In the genomic region with DNA sequence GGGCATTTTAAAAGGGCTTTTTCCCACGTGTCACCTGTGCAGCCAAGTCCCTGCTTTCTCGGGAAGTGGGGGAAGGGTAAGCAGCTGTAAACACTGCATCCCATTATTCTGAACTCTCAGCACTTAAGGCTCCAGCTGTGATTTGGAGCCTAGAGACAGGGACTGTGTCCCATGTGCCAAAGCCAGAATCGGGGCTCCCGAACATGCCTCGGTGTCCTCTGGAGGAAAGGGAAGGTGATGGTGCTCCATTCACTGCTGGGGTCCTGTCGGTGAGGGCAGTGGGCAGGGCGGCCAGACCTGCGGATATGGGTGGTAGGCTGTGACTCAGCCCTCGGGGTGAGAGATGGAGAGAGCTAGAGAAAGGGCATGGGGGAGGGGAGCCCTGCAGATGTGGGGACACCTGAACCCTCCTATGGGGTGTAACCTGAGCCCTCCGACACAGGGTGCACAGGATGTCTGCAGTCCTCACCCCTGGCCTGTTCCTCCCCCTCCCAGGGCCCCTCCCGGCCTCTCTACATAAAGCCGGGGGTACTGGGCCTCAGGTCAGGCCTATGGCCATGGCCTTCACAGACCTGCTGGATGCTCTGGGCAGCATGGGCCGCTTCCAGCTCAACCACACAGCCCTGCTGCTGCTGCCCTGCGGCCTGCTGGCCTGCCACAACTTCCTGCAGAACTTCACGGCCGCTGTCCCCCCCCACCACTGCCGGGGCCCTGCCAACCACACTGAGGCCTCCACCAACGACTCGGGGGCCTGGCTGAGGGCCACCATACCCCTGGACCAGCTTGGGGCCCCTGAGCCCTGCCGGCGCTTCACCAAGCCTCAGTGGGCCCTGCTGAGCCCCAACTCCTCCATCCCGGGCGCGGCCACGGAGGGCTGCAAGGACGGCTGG, we compare ENCODE assay signal across 11 cellular contexts. TPM values are rescaled to one million over a fixed set of nuclear protein-coding genes. Genes with fewer than 3 reads are reported as not detected.
DNase-seq lines count a peak whose midpoint lies in the region; ATAC-seq lines count a peak whose summit lies in the region.
"Had no signal": no experiment of that assay in that cellular context is flagged by ENCODE, and none has a peak within 500 bp of the region (broad histone marks: within the 10 kb centered on the region; RNA-seq: fewer than 3 reads in every experiment).

No MANE protein-coding gene starts in this region.

- no peak overlapping the region for H3K4me3 Mint-ChIP-seq in activated T-helper 17 cell treated with anti-CD3 and anti-CD28 coated beads, Interleukin-2, amount 50 U/mL, for 72 hours
- peak overlapping the region in 5 of 10 donors; percentile 8 to 52 (median 29) for H3K4me3 Mint-ChIP-seq in naive thymus-derived CD4-positive, alpha-beta T cell

- no peak for ATAC-seq in activated T-helper 17 cell treated with anti-CD3 and anti-CD28 coated beads, Interleukin-2, amount 50 U/mL, for 72 hours (replicated peaks)
- ATAC-seq in naive thymus-derived CD4-positive, alpha-beta T cell: peak; percentile 62
- ATAC-seq in HG02678 (IDR thresholded peaks at IDR 0.05; ENCODE audit: unreplicated experiment): no peak

- peaks cover 7 to 8% of the 10 kb centered on the region in 2 donors for H3K4me1 ChIP-seq in naive thymus-derived CD4-positive, alpha-beta T cell (ENCODE audit: control insufficient read depth in 2 of 2, insufficient read depth in 2 of 2, low read length in 2 of 2)
- H3K4me1 ChIP-seq: adrenal gland had no signal

- H3K4me1 Mint-ChIP-seq in activated T-helper 17 cell treated with anti-CD3 and anti-CD28 coated beads, Interleukin-2, amount 50 U/mL, for 72 hours: peaks cover 15% of the 10 kb centered on the region
- H3K4me1 Mint-ChIP-seq in naive thymus-derived CD4-positive, alpha-beta T cell: peaks cover 13 to 36% (median 23%) of the 10 kb centered on the region in 7 donors

- H3K27ac ChIP-seq in naive thymus-derived CD4-positive, alpha-beta T cell (ENCODE audit: low read depth, low read length): no peak overlapping the region
- H3K27ac ChIP-seq: adrenal gland had no signal

- CTCF ChIA-PET in naive thymus-derived CD4-positive, alpha-beta T cell (lab: Charles Lee): no interaction called here

- H3K36me3 ChIP-seq in naive thymus-derived CD4-positive, alpha-beta T cell (ENCODE audit: control insufficient read depth in 2 of 3, insufficient read depth in 3 of 3, low read length in 3 of 3): peaks cover 0 to 37% (median 14%) of the 10 kb centered on the region in 3 experiments

- H3K4me3 ChIP-seq in naive thymus-derived CD4-positive, alpha-beta T cell (ENCODE audit: low read length): no peak overlapping the region
- H3K4me3 ChIP-seq: adrenal gland had no signal

- DNase-seq in DMS53 (lab: John Stamatoyannopoulos, UW) (peak; percentile 31), KBM-7 (peak; percentile 53), SHP77 treated with DMSO at 0.1 percent for 48 hours (lab: John Stamatoyannopoulos, UW) (no peak), DMS 273 (lab: John Stamatoyannopoulos, UW; ENCODE audit: unreplicated experiment) (no peak), SIG-M5 treated with dmso at 0.1 percent for 504 hours (lab: John Stamatoyannopoulos, UW; ENCODE audit: unreplicated experiment) (no peak)
- DNase-seq in naive thymus-derived CD4-positive, alpha-beta T cell: peak in 2 of 9 donors; percentile 9 to 19
- DNase-seq: foreskin melanocyte, T-helper 1 cell had no signal

- no peaks in the 10 kb centered on the region for H3K27me3 Mint-ChIP-seq in activated T-helper 17 cell treated with anti-CD3 and anti-CD28 coated beads, Interleukin-2, amount 50 U/mL, for 72 hours
- H3K27me3 Mint-ChIP-seq in naive thymus-derived CD4-positive, alpha-beta T cell: no peaks in the 10 kb centered on the region

- intact Hi-C loops in naive thymus-derived CD4-positive, alpha-beta T cell (cut with micrococcal nuclease): no loop called here

- H3K36me3 Mint-ChIP-seq in activated T-helper 17 cell treated with anti-CD3 and anti-CD28 coated beads, Interleukin-2, amount 50 U/mL, for 72 hours (ENCODE audit: low read depth): peaks cover 45% of the 10 kb centered on the region
- peaks cover 4 to 11% (median 7%) of the 10 kb centered on the region in 5 donors for H3K36me3 Mint-ChIP-seq in naive thymus-derived CD4-positive, alpha-beta T cell

- H3K27ac Mint-ChIP-seq in activated T-helper 17 cell treated with anti-CD3 and anti-CD28 coated beads, Interleukin-2, amount 50 U/mL, for 72 hours: peak overlapping the region; percentile 46
- peak overlapping the region in 5 of 9 donors; percentile 1 to 67 (median 46) for H3K27ac Mint-ChIP-seq in naive thymus-derived CD4-positive, alpha-beta T cell

- POLR2A ChIA-PET in naive thymus-derived CD4-positive, alpha-beta T cell (lab: Charles Lee): interaction anchor here (2.0 kb wide), 1 partner anchor 78 kb away, joined by 5 read pairs; no protein-coding TSS in a partner anchor

- in situ Hi-C loops in KBM-7 (cut with MboI; ENCODE audit: low pct_unique_long_range_greater_than_20kb, low sequenced_read_pairs): no loop called here

- H3K27me3 ChIP-seq in naive thymus-derived CD4-positive, alpha-beta T cell (ENCODE audit: control insufficient read depth in 2 of 2, insufficient read depth in 2 of 2, low read length in 2 of 2): no peaks in the 10 kb centered on the region
- H3K27me3 ChIP-seq: adrenal gland had no signal

- no peaks in the 10 kb centered on the region for H3K9me3 ChIP-seq in naive thymus-derived CD4-positive, alpha-beta T cell (ENCODE audit: control insufficient read depth in 2 of 3, low read length in 3 of 3)
- H3K9me3 ChIP-seq: adrenal gland had no signal

- peaks cover 5% of the 10 kb centered on the region for H3K9me3 Mint-ChIP-seq in activated T-helper 17 cell treated with anti-CD3 and anti-CD28 coated beads, Interleukin-2, amount 50 U/mL, for 72 hours
- peaks cover 0 to 2% (median 0%) of the 10 kb centered on the region in 11 donors for H3K9me3 Mint-ChIP-seq in naive thymus-derived CD4-positive, alpha-beta T cell

RNA-seq across cellular contexts. Expression of a gene that starts 31.8 kb away (rescaled TPM):
- 100 to 1,000 TPM; 143 to 150 TPM for total RNA-seq in activated T-helper 17 cell treated with anti-CD3 and anti-CD28 coated beads, Interleukin-2, amount 50 U/mL, for 72 hours
- 100 to 1,000 TPM in 3 of 5 experiments, 10 to 100 TPM in 2; 93.6 to 195 (median 130) TPM for total RNA-seq in naive thymus-derived CD4-positive, alpha-beta T cell
- 10 to 100 TPM; 73.1 to 78.8 TPM for polyA plus RNA-seq in naive thymus-derived CD4-positive, alpha-beta T cell

RNA-seq across cellular contexts. Expression of a gene that starts 43.5 kb away (rescaled TPM):
- total RNA-seq in activated T-helper 17 cell treated with anti-CD3 and anti-CD28 coated beads, Interleukin-2, amount 50 U/mL, for 72 hours: not detected
- total RNA-seq in naive thymus-derived CD4-positive, alpha-beta T cell: not detected
- polyA plus RNA-seq in naive thymus-derived CD4-positive, alpha-beta T cell: not detected
- total RNA-seq: adrenal gland had no signal

RNA-seq across cellular contexts. Expression of a gene that starts 48.2 kb away (rescaled TPM):
- 10 to 100 TPM; 54.6 to 64.1 TPM for total RNA-seq in activated T-helper 17 cell treated with anti-CD3 and anti-CD28 coated beads, Interleukin-2, amount 50 U/mL, for 72 hours
- total RNA-seq in naive thymus-derived CD4-positive, alpha-beta T cell: 10 to 100 TPM; 13.4 to 51.6 (median 27.8) TPM
- 10 to 100 TPM in 1 of 2 donors, 1 to 10 TPM in 1; 9.0 to 12.9 TPM for polyA plus RNA-seq in naive thymus-derived CD4-positive, alpha-beta T cell

Comparison
In these comparisons a context has a peak if more than half of its experiments do, and no peak if none do; other contexts are left out.
1. DNase-seq: peak in DMS53 (single experiment) and KBM-7 (single experiment); none in SHP77 treated with DMSO at 0.1 percent for 48 hours (single experiment), DMS 273 (single experiment) and SIG-M5 treated with dmso at 0.1 percent for 504 hours (single experiment).